Comparison of ENCODE assay signal across 3 cellular contexts in the genomic region with DNA sequence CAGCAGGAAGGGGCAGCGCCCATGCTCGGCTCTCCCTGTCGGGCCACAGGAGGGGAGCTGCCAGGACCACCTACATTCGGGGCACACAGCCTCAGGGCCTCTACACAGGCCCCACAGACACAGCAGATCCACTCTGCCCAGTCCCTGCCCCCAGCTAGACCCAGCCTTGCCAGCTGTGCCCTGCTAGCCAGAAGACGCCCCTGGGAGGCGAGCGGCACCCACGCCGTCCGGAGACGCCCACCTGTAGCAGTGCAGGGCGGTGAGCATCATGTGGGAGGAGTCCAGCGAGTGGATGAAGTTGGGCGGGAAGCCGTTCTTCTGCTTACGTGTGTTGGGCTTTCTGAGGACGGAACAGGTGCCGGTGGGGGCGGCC.
A peak's percentile ranks its signal among the peaks of the same experiment; 100 is the strongest.
TF ChIP-seq lines count a peak whose summit lies in the region.

No MANE protein-coding gene starts in this region.

TF ChIP-seq in HEK293, 187 proteins besides CTCF, POLR2A, EP300 and RAD21:
- no peak for TF ChIP-seq ZFP3 (tag by site-specific recombination; IDR thresholded peaks at IDR 0.05; ENCODE audit: low read depth)
- peak; percentile 51; the same call in 1 of the 2 replicates for TF ChIP-seq ZFHX2 (tag by site-specific recombination; conservative IDR thresholded peaks at IDR 0.05)
- TF ChIP-seq SCRT2 (tag by site-specific recombination; IDR thresholded peaks at IDR 0.05), result peak; percentile 54
- no peak for TF ChIP-seq INSM2 (tag by site-specific recombination; IDR thresholded peaks at IDR 0.05)
- TF ChIP-seq ZBTB11 (tag by site-specific recombination; conservative IDR thresholded peaks at IDR 0.05; ENCODE audit: low read depth), result no peak
- TF ChIP-seq, protein P1, sequence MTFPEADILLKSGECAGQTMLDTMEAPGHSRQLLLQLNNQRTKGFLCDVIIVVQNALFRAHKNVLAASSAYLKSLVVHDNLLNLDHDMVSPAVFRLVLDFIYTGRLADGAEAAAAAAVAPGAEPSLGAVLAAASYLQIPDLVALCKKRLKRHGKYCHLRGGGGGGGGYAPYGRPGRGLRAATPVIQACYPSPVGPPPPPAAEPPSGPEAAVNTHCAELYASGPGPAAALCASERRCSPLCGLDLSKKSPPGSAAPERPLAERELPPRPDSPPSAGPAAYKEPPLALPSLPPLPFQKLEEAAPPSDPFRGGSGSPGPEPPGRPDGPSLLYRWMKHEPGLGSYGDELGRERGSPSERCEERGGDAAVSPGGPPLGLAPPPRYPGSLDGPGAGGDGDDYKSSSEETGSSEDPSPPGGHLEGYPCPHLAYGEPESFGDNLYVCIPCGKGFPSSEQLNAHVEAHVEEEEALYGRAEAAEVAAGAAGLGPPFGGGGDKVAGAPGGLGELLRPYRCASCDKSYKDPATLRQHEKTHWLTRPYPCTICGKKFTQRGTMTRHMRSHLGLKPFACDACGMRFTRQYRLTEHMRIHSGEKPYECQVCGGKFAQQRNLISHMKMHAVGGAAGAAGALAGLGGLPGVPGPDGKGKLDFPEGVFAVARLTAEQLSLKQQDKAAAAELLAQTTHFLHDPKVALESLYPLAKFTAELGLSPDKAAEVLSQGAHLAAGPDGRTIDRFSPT (tag by site-specific recombination; IDR thresholded peaks at IDR 0.05), result peak; percentile 78
- no peak for TF ChIP-seq ZNF133 (tag by site-specific recombination; IDR thresholded peaks at IDR 0.05)
- peak; percentile 33; the same call in 1 of the 2 replicates for TF ChIP-seq EGR2 (tag by site-specific recombination; IDR thresholded peaks at IDR 0.05; ENCODE audit: low read depth)
- no peak for TF ChIP-seq ZNF626 (tag by site-specific recombination; IDR thresholded peaks at IDR 0.05)
TF ChIP-seq in HEK293: peak in this region for 4.

TF ChIP-seq in HepG2, 621 proteins besides CTCF, POLR2A, EP300 and RAD21:
- TF ChIP-seq HNRNPL (IDR thresholded peaks at IDR 0.05; ENCODE audit: low read depth, low read length) (0 out of 2 replicates have a peak, but pooled peaks have one; percentile 19), ISX (CRISPR knock-in tag; conservative IDR thresholded peaks at IDR 0.05) (no peak)

TF ChIP-seq in SK-N-SH treated with all-trans-retinoic acid at 6 μM for 48 hours, 23 proteins besides CTCF, POLR2A, EP300 and RAD21:
- TF ChIP-seq ZNF8 (CRISPR knock-in tag; IDR thresholded peaks at IDR 0.05) (no peak), CSDC2 (CRISPR knock-in tag; IDR thresholded peaks at IDR 0.05) (no peak), PPARA (CRISPR knock-in tag; IDR thresholded peaks at IDR 0.05; ENCODE audit: borderline replicate concordance) (no peak), ZC3H10 (CRISPR knock-in tag; IDR thresholded peaks at IDR 0.05) (no peak), ZFP3 (CRISPR knock-in tag; IDR thresholded peaks at IDR 0.05) (no peak), TCF4 (CRISPR knock-in tag; IDR thresholded peaks at IDR 0.05; ENCODE audit: borderline replicate concordance) (no peak), ESRRG (CRISPR knock-in tag; IDR thresholded peaks at IDR 0.05) (no peak), ARNTL (CRISPR knock-in tag; IDR thresholded peaks at IDR 0.05; ENCODE audit: borderline replicate concordance, low read depth) (no peak), BACH2 (CRISPR knock-in tag; IDR thresholded peaks at IDR 0.05; ENCODE audit: borderline replicate concordance) (no peak)
- TF ChIP-seq, protein P2, sequence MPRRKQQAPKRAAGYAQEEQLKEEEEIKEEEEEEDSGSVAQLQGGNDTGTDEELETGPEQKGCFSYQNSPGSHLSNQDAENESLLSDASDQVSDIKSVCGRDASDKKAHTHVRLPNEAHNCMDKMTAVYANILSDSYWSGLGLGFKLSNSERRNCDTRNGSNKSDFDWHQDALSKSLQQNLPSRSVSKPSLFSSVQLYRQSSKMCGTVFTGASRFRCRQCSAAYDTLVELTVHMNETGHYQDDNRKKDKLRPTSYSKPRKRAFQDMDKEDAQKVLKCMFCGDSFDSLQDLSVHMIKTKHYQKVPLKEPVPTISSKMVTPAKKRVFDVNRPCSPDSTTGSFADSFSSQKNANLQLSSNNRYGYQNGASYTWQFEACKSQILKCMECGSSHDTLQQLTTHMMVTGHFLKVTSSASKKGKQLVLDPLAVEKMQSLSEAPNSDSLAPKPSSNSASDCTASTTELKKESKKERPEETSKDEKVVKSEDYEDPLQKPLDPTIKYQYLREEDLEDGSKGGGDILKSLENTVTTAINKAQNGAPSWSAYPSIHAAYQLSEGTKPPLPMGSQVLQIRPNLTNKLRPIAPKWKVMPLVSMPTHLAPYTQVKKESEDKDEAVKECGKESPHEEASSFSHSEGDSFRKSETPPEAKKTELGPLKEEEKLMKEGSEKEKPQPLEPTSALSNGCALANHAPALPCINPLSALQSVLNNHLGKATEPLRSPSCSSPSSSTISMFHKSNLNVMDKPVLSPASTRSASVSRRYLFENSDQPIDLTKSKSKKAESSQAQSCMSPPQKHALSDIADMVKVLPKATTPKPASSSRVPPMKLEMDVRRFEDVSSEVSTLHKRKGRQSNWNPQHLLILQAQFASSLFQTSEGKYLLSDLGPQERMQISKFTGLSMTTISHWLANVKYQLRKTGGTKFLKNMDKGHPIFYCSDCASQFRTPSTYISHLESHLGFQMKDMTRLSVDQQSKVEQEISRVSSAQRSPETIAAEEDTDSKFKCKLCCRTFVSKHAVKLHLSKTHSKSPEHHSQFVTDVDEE (CRISPR knock-in tag; IDR thresholded peaks at IDR 0.05), result no peak
- TF ChIP-seq, protein P3, sequence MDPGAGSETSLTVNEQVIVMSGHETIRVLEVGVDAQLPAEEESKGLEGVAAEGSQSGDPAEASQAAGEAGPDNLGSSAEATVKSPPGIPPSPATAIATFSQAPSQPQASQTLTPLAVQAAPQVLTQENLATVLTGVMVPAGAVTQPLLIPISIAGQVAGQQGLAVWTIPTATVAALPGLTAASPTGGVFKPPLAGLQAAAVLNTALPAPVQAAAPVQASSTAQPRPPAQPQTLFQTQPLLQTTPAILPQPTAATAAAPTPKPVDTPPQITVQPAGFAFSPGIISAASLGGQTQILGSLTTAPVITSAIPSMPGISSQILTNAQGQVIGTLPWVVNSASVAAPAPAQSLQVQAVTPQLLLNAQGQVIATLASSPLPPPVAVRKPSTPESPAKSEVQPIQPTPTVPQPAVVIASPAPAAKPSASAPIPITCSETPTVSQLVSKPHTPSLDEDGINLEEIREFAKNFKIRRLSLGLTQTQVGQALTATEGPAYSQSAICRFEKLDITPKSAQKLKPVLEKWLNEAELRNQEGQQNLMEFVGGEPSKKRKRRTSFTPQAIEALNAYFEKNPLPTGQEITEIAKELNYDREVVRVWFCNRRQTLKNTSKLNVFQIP (CRISPR knock-in tag; IDR thresholded peaks at IDR 0.05; ENCODE audit: borderline replicate concordance, low read depth), result no peak
- TF ChIP-seq, protein P4, sequence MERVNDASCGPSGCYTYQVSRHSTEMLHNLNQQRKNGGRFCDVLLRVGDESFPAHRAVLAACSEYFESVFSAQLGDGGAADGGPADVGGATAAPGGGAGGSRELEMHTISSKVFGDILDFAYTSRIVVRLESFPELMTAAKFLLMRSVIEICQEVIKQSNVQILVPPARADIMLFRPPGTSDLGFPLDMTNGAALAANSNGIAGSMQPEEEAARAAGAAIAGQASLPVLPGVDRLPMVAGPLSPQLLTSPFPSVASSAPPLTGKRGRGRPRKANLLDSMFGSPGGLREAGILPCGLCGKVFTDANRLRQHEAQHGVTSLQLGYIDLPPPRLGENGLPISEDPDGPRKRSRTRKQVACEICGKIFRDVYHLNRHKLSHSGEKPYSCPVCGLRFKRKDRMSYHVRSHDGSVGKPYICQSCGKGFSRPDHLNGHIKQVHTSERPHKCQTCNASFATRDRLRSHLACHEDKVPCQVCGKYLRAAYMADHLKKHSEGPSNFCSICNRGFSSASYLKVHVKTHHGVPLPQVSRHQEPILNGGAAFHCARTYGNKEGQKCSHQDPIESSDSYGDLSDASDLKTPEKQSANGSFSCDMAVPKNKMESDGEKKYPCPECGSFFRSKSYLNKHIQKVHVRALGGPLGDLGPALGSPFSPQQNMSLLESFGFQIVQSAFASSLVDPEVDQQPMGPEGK (CRISPR knock-in tag; IDR thresholded peaks at IDR 0.05; ENCODE audit: borderline replicate concordance), result no peak
